In the genomic region with DNA sequence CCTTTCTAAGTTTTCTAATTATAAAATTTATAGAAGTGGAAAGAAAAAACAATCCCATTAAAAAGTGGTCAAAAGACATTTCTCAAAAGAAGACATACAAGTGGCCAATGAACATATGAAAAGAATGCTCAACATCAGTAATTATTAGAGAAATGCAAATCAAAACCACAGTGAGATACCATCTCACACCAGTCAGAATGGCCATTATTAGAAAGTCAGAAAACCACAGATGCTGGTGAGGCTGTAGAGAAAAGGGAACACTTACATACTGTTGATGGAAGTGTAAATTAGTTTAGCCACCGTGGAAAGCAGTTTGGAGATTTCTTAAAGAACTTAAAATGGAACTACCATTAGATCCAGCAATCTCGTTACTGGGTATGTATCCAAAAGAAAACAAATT, we compare ENCODE assay signal across 32 cellular contexts.
"Had no signal": no experiment of that assay in that cellular context is flagged by ENCODE, and none has a peak within 500 bp of the region (broad histone marks: within the 10 kb centered on the region; RNA-seq: fewer than 3 reads in every experiment).

No MANE protein-coding gene starts in this region.

- H3K36me3 Mint-ChIP-seq: T-cell had no signal

- H3K4me2 ChIP-seq: PC-9 had no signal

- H3K27me3 ChIP-seq: MG63, SJCRH30 had no signal

- H3K4me1 Mint-ChIP-seq: T-cell had no signal

- DNase-seq: Kasumi-1, MG63, MV-4-11, NCI-H1048, NCI-H1092 treated with DMSO at 0.1 percent for 48 hours, NCI-H1417 treated with DMSO at 0.1 percent for 48 hours, NCI-H1436 treated with DMSO at 0.1 percent for 48 hours, NCI-H1694 treated with DMSO at 0.1 percent for 48 hours, NCI-H187 treated with DMSO at 0.1 percent for 48 hours, NCI-H2029 treated with DMSO at 0.1 percent for 48 hours, NCI-H2081 treated with DMSO at 0.1 percent for 48 hours, NCI-H2107, NCI-H2171, NCI-H226, NCI-H446 treated with DMSO at 0.1 percent for 48 hours, NCI-H510A, NCI-H524, NCI-H526, NCI-H69, NCI-H748 treated with DMSO at 0.1 percent for 48 hours, NCI-H82, PC-9, SHP77, SIG-M5, SJCRH30, T-cell had no signal

- ATAC-seq: Panc1, Right ventricle myocardium inferior, SK-N-SH treated with all-trans-retinoic acid at 6 μM for 48 hours, T-cell had no signal

- H3K4me3 Mint-ChIP-seq: T-cell had no signal

- H3K4me3 ChIP-seq: MG63, PC-9, SJCRH30, SK-N-MC had no signal

- H3K9me3 ChIP-seq: MG63, SJCRH30 had no signal

- H2AFZ ChIP-seq: PC-9 had no signal

- H3K9me3 Mint-ChIP-seq: T-cell had no signal

- H3K36me3 ChIP-seq: MG63, SJCRH30 had no signal

- H3K27ac ChIP-seq: PC-9, RWPE1, SJCRH30, SK-N-MC had no signal

- H3K4me1 ChIP-seq: SJCRH30 had no signal

- H3K27ac Mint-ChIP-seq: T-cell had no signal

- FAIRE-seq: RCC 7860 had no signal

- H3K27me3 Mint-ChIP-seq: T-cell had no signal
